8 cellular contexts compared by ENCODE assay signal in genomic region chr6:21593412-21593926, GRCh38. TPM values are rescaled to one million over a fixed set of nuclear protein-coding genes. Genes with fewer than 3 reads are reported as not detected.
DNase-seq lines count a peak whose midpoint lies in the region; ATAC-seq and TF ChIP-seq lines count a peak whose summit lies in the region.

Gene SOX4 (plus strand): TSS chr6:21593751. CDS start chr6:21594535, 784 bp downstream.

- H3K27ac ChIP-seq in 22Rv1 (peak within 1 kb of the TSS; percentile 97), right atrium auricular region (peak within 1 kb of the TSS; percentile 86 to 92)

- H3K27me3 ChIP-seq in right atrium auricular region, result no peaks in the 10 kb centered on the region

- TF ChIP-seq CTCF in 22Rv1 (IDR thresholded peaks at IDR 0.05) (no peak), right atrium auricular region (IDR thresholded peaks at IDR 0.05) (no peak)

- H3K4me1 ChIP-seq in right atrium auricular region, result peaks cover 0 to 21% of the 10 kb centered on the region in 2 donors

- H3K4me3 ChIP-seq in right atrium auricular region, result peak within 1 kb of the TSS; percentile 66 to 83

- H3K36me3 ChIP-seq in right atrium auricular region, result no peaks in the 10 kb centered on the region

- ATAC-seq in GM18502 (IDR thresholded peaks at IDR 0.05; ENCODE audit: poor library complexity, unreplicated experiment) (peak; percentile 69), HG02870 (IDR thresholded peaks at IDR 0.05; ENCODE audit: unreplicated experiment) (peak; percentile 71)

- DNase-seq in NCI-H1417 (lab: John Stamatoyannopoulos, UW), result peak; percentile 96 to 99 (median 97)
- peak; percentile 92 for DNase-seq in SKM-1 treated with dmso at 0.1 percent for 144 hours (lab: John Stamatoyannopoulos, UW; ENCODE audit: unreplicated experiment)
- peak; percentile 99 for DNase-seq in astrocyte of the hippocampus (ENCODE audit: low read depth, low spot score)
- DNase-seq in right atrium auricular region (ENCODE audit: low spot score), result peak; percentile 95
- peak; percentile 94 for DNase-seq in pons (ENCODE audit: low spot score)

- no peaks in the 10 kb centered on the region for H3K9me3 ChIP-seq in right atrium auricular region

RNA-seq across cellular contexts. Expression of gene SOX4, which starts in this region (rescaled TPM):
- 1 to 10 TPM; 3.1 to 5.1 TPM for total RNA-seq in right atrium auricular region

Comparison
In these comparisons a context has a peak if more than half of its experiments do, and no peak if none do; other contexts are left out.
1. Peak in every context shown above with its lines: DNase-seq, ATAC-seq, H3K4me3 ChIP-seq and H3K27ac ChIP-seq.